In genomic region chr20:38446441-38447209, GRCh38 we compare ENCODE assay signal across 1 cellular context.
TF ChIP-seq lines count a peak whose summit lies in the region.

No MANE protein-coding gene starts in this region.

TF ChIP-seq in H1, 55 proteins besides CTCF, POLR2A, EP300 and RAD21:
- TF ChIP-seq SP2 (IDR thresholded peaks at IDR 0.05; ENCODE audit: low read length) (peak; percentile 96), YY1 (IDR thresholded peaks at IDR 0.05; ENCODE audit: low read depth, low read length) (peak; percentile 64; the same call in 1 of the 2 replicates), SP1 (IDR thresholded peaks at IDR 0.05; ENCODE audit: low read depth, low read length) (peak; percentile 71; the same call in 1 of the 2 replicates), SIX5 (IDR thresholded peaks at IDR 0.05; ENCODE audit: low read depth, low read length) (no peak), TAF7 (optimal IDR thresholded peaks at IDR 0.05; ENCODE audit: borderline replicate concordance, low read depth, low read length) (peak; percentile 88), BCL11A (IDR thresholded peaks at IDR 0.05; ENCODE audit: low read depth in 2 of 2, low read length in 2 of 2) (no peak), JUND (IDR thresholded peaks at IDR 0.05; ENCODE audit: low read length) (0 out of 2 replicates have a peak, but pooled peaks have one; percentile 26), CTBP2 (IDR thresholded peaks at IDR 0.05; ENCODE audit: borderline replicate concordance, insufficient read depth, insufficient read length, low read length) (peak; percentile 62), HDAC2 (IDR thresholded peaks at IDR 0.05; ENCODE audit: borderline replicate concordance in 1 of 2, low read depth in 2 of 2, low read length in 2 of 2) (no peak; a peak in 1 of 4 replicates), GABPA (IDR thresholded peaks at IDR 0.05; ENCODE audit: borderline replicate concordance, insufficient read depth, low read length) (peak; percentile 88), CHD2 (IDR thresholded peaks at IDR 0.05; ENCODE audit: low read length) (peak; percentile 35; the same call in 1 of the 2 replicates), CREB1 (IDR thresholded peaks at IDR 0.05) (peak; percentile 76), KDM5A (IDR thresholded peaks at IDR 0.05; ENCODE audit: low read length) (peak; percentile 52; the same call in 1 of the 2 replicates), EGR1 (IDR thresholded peaks at IDR 0.05; ENCODE audit: borderline replicate concordance, low read depth, low read length) (peak; percentile 96), SUZ12 (IDR thresholded peaks at IDR 0.05; ENCODE audit: low read length) (no peak), HDAC6 (IDR thresholded peaks at IDR 0.05; ENCODE audit: low read depth, low read length) (no peak), SRF (IDR thresholded peaks at IDR 0.05; ENCODE audit: low read depth, low read length) (no peak), GTF2F1 (IDR thresholded peaks at IDR 0.05; ENCODE audit: borderline replicate concordance, low read depth, low read length) (no peak), TAF1 (IDR thresholded peaks at IDR 0.05; ENCODE audit: low read depth, low read length) (peak; percentile 99), SP4 (IDR thresholded peaks at IDR 0.05; ENCODE audit: low read length) (0 out of 2 replicates have a peak, but pooled peaks have one; percentile 63), SIN3A (conservative IDR thresholded peaks at IDR 0.05 in 1 of 2, IDR thresholded peaks at IDR 0.05 in 1 of 2; ENCODE audit: low read depth in 1 of 2, low read length in 2 of 2) (peak; percentile 86 to 89; a peak in 3 of 4 replicates), TEAD4 (IDR thresholded peaks at IDR 0.05; ENCODE audit: low read depth, low read length) (0 out of 2 replicates have a peak, but pooled peaks have one; percentile 11), EZH2 (IDR thresholded peaks at IDR 0.05; ENCODE audit: low read depth, low read length, severe bottlenecking) (no peak), TBP (IDR thresholded peaks at IDR 0.05; ENCODE audit: low read depth, low read length) (peak; percentile 93), POLR2AphosphoS5 (IDR thresholded peaks at IDR 0.05; ENCODE audit: low read depth, low read length) (peak; percentile 88), SAP30 (IDR thresholded peaks at IDR 0.05; ENCODE audit: insufficient read depth, insufficient replicate concordance, low read length) (no peak), CHD7 (IDR thresholded peaks at IDR 0.05; ENCODE audit: insufficient replicate concordance, low read length) (no peak), ASH2L (IDR thresholded peaks at IDR 0.05; ENCODE audit: low read length) (peak; percentile 86), KDM4A (IDR thresholded peaks at IDR 0.05; ENCODE audit: low read depth, low read length, severe bottlenecking) (peak; percentile 60), PHF8 (conservative IDR thresholded peaks at IDR 0.05; ENCODE audit: low read depth, low read length) (peak; percentile 92)
- TF ChIP-seq, protein P1, sequence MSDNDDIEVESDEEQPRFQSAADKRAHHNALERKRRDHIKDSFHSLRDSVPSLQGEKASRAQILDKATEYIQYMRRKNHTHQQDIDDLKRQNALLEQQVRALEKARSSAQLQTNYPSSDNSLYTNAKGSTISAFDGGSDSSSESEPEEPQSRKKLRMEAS (IDR thresholded peaks at IDR 0.05), result peak; percentile 74
- TF ChIP-seq, protein P2, sequence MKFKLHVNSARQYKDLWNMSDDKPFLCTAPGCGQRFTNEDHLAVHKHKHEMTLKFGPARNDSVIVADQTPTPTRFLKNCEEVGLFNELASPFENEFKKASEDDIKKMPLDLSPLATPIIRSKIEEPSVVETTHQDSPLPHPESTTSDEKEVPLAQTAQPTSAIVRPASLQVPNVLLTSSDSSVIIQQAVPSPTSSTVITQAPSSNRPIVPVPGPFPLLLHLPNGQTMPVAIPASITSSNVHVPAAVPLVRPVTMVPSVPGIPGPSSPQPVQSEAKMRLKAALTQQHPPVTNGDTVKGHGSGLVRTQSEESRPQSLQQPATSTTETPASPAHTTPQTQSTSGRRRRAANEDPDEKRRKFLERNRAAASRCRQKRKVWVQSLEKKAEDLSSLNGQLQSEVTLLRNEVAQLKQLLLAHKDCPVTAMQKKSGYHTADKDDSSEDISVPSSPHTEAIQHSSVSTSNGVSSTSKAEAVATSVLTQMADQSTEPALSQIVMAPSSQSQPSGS (IDR thresholded peaks at IDR 0.05; ENCODE audit: low read length), result peak; percentile 64; the same call in 1 of the 2 replicates
- TF ChIP-seq, protein P3, sequence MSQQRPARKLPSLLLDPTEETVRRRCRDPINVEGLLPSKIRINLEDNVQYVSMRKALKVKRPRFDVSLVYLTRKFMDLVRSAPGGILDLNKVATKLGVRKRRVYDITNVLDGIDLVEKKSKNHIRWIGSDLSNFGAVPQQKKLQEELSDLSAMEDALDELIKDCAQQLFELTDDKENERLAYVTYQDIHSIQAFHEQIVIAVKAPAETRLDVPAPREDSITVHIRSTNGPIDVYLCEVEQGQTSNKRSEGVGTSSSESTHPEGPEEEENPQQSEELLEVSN (IDR thresholded peaks at IDR 0.05), result no peak
